35 cellular contexts compared by ENCODE assay signal in the genomic region with DNA sequence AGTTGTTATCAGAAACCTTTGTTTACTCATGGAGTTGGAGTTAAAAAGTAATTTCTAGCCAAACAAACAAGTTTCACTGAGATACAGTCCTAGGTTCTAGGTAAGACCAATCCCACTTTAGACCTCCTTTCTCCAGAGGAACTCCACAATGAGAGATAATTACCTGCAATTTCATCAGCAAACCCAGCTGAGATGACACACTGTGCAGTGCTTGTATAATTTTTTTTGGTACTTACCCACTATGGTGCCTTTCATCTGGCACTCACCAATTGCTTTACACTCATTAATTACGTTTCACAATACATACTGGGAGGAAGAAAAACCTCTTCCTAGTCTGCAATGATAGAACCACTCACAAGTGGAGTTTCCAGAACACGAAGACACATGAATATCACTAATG. TPM values are rescaled to one million over a fixed set of nuclear protein-coding genes. Genes with fewer than 3 reads are reported as not detected.
DNase-seq lines count a peak whose midpoint lies in the region; ATAC-seq and TF ChIP-seq lines count a peak whose summit lies in the region.
"Had no signal": no experiment of that assay in that cellular context is flagged by ENCODE, and none has a peak within 500 bp of the region (broad histone marks: within the 10 kb centered on the region; RNA-seq: fewer than 3 reads in every experiment).

No MANE protein-coding gene starts in this region.

- POLR2A ChIA-PET in A673 (lab: Charles Lee; ENCODE audit: low non-redundant PET) = interaction anchor here (0.6 kb wide), 1 partner anchor 14 kb away, joined by 3 read pairs; no protein-coding TSS in a partner anchor

- no TSS peak for BruUV-seq in A673 (replicated peaks; lab: Mats Ljungman, UMichigan)

- H3K9me3 ChIP-seq in A673 (ENCODE audit: low read depth, low read length, poor library complexity, severe bottlenecking) = no peaks in the 10 kb centered on the region
- H3K9me3 ChIP-seq: colonic mucosa, ovary, upper lobe of right lung had no signal

- intact Hi-C loops in A673 (cut with micrococcal nuclease; ENCODE audit: unreplicated experiment) = no loop called here

- no peaks in the 10 kb centered on the region for H3K36me3 ChIP-seq in A673 (ENCODE audit: insufficient read depth, low read length, poor library complexity, severe bottlenecking)
- H3K36me3 ChIP-seq: colonic mucosa, ovary, upper lobe of right lung had no signal

- no peak overlapping the region for H3K4me3 ChIP-seq in A673 (ENCODE audit: low read depth, low read length, poor library complexity, severe bottlenecking)
- H3K4me3 ChIP-seq: colonic mucosa, ovary, upper lobe of right lung had no signal

- DNase-seq in A673 (ENCODE audit: low spot score) = peak; percentile 72
- DNase-seq in NCI-H146 treated with DMSO at 0.1 percent for 48 hours (lab: John Stamatoyannopoulos, UW; ENCODE audit: unreplicated experiment) = peak; percentile 96
- peak; percentile 90 for DNase-seq in NCI-H748 treated with DMSO at 0.1 percent for 48 hours (lab: John Stamatoyannopoulos, UW)
- DNase-seq in epithelial cell of prostate (ENCODE audit: low read depth, low spot score) = no peak
- DNase-seq in NCI-H1436 (lab: John Stamatoyannopoulos, UW) = no peak
- no peak for DNase-seq in GM10266 (ENCODE audit: extremely low spot score)
- DNase-seq in DMS153 treated with DMSO at 0.1 percent for 48 hours (lab: John Stamatoyannopoulos, UW; ENCODE audit: unreplicated experiment) = no peak
- DNase-seq: activated B cell treated with CpG ODN at 0.5 μM for 24 hours; activated gamma-delta T cell treated with Interleukin-2 at 50 U/mL for 16 hours; activated naive CD8-positive, alpha-beta T cell treated with anti-CD3 and anti-CD28 coated beads, Interleukin-2, amount 10 ng/mL, durations not matched to agents 7 days and 5 days; activated T-cell treated with anti-CD3 and anti-CD28 coated beads, Interleukin-2, amount 50 U/mL, for 48 hours; AML-193; aorta; CD4-positive, CD25-positive, alpha-beta regulatory T cell; colonic mucosa; DND-41; effector memory CD4-positive, alpha-beta T cell; GF-D8; left colon; MM.1S; NCI-H1694; NCI-H226; ovary; RPMI8226; T-helper 1 cell; upper lobe of right lung had no signal

- peaks cover 14% of the 10 kb centered on the region for H3K4me1 ChIP-seq in A673 (ENCODE audit: insufficient read depth, low read length, poor library complexity, severe bottlenecking)
- H3K4me1 ChIP-seq: colonic mucosa, upper lobe of right lung had no signal

- peaks cover 33% of the 10 kb centered on the region for H3K27me3 ChIP-seq in A673 (replicated peaks; ENCODE audit: insufficient read depth, low read depth, low read length, poor library complexity)
- H3K27me3 ChIP-seq: colonic mucosa, ovary, upper lobe of right lung had no signal

- H3K27ac ChIP-seq in A673 (ENCODE audit: low read depth, low read length, poor library complexity, severe bottlenecking) (no peak overlapping the region), epithelial cell of prostate (peak overlapping the region; percentile 57)
- H3K27ac ChIP-seq: colonic mucosa, KMS-11, ovary, upper lobe of right lung had no signal

- ATAC-seq in GM18502 (IDR thresholded peaks at IDR 0.05; ENCODE audit: poor library complexity, unreplicated experiment) = no peak
- ATAC-seq: left colon; stimulated activated memory B cell treated with anti-CD40 and anti-IgM and Interleukin-4, amounts not matched to agents 10 μg/mL and 1 μg/mL and 100 μg/mL, for 72 hours; upper lobe of right lung had no signal

- TF ChIP-seq CTCF in A673 (conservative IDR thresholded peaks at IDR 0.05; ENCODE audit: low read depth, low read length) (no peak), GM10266 (IDR thresholded peaks at IDR 0.05; ENCODE audit: control insufficient read depth, insufficient read depth, low read depth, missing control alignments) (no peak)

- CTCF ChIA-PET in A673 (lab: Charles Lee) = interaction anchor here (0.8 kb wide), 1 partner anchor 74 kb away, joined by 3 read pairs; no protein-coding TSS in a partner anchor

RNA-seq across cellular contexts. Expression of a gene that starts 1.8 kb away (rescaled TPM):
- total RNA-seq in A673 (2021) = not detected in 2 replicates
- total RNA-seq: activated B cell treated with CpG ODN at 0.5 μM for 24 hours; activated naive CD8-positive, alpha-beta T cell treated with anti-CD3 and anti-CD28 coated beads, Interleukin-2, amount 10 ng/mL, durations not matched to agents 7 days and 5 days; aorta; cardiac septum; CD4-positive, CD25-positive, alpha-beta regulatory T cell; left colon; lung microvascular endothelial cell; neural crest cell; renal cortical epithelial cell; skeletal muscle tissue; subcutaneous adipose tissue had no signal

Comparison
In these comparisons a context has a peak if more than half of its experiments do, and no peak if none do; other contexts are left out.
1. DNase-seq: peak in A673 (single experiment), NCI-H146 treated with DMSO at 0.1 percent for 48 hours (single experiment) and NCI-H748 treated with DMSO at 0.1 percent for 48 hours (single experiment); none in epithelial cell of prostate (single experiment), NCI-H1436 (single experiment), GM10266 (single experiment) and DMS153 treated with DMSO at 0.1 percent for 48 hours (single experiment).